In the genomic region with DNA sequence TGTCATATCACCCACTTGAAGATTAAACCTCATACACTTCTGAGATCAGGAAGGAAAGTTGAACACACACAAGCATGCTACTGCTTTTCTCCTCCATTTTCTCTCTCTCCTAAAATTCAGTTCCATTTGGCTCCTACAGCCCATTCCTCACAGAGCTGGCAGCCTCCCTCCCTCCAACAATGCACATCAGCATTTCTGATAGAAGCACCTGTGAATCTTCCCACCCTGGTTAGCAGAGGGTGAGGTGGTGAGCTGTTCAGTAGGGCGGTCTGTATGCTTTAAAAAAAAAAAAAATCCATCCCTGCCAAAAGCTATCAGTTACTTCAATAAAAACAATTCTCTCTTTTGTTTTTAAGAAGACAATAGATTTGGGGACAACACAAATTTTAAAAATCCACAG, we compare ENCODE assay signal across 25 cellular contexts.
A peak's percentile ranks its signal among the peaks of the same experiment; 100 is the strongest.
DNase-seq lines count a peak whose midpoint lies in the region; ATAC-seq, FAIRE-seq and TF ChIP-seq lines count a peak whose summit lies in the region.
"Had no signal": no experiment of that assay in that cellular context is flagged by ENCODE, and none has a peak within 500 bp of the region (broad histone marks: within the 10 kb centered on the region; RNA-seq: fewer than 3 reads in every experiment).

No MANE protein-coding gene starts in this region.

- no peak for FAIRE-seq in H1 (lab: Jason Lieb, UNC)
- FAIRE-seq in pancreas (lab: Jason Lieb, UNC) = no peak
- FAIRE-seq: A204.1, GM12878, GM12892, GM18507 had no signal

- H3K23ac ChIP-seq in H1 (ENCODE audit: insufficient read length) = no peak overlapping the region

- TF ChIP-seq EP300 in H1 (IDR thresholded peaks at IDR 0.05; ENCODE audit: borderline replicate concordance in 1 of 2, low read depth in 2 of 2, low read length in 2 of 2) = no peak

- H2BK5ac ChIP-seq in H1 (ENCODE audit: low read depth, low read length) = no peak overlapping the region

- TF ChIP-seq RAD21 in H1 (IDR thresholded peaks at IDR 0.05 in 1 of 2, conservative IDR thresholded peaks at IDR 0.05 in 1 of 2; ENCODE audit: low read depth in 2 of 2, low read length in 2 of 2) = no peak

- H3K23me2 ChIP-seq in H1 (ENCODE audit: low read depth, low read length) = no peaks in the 10 kb centered on the region

- CTCF ChIA-PET in H1 (lab: Charles Lee; ENCODE audit: partially characterized antibody) = interaction anchor here (0.5 to 1.6 kb wide), 4 partner anchors 9 to 725 kb away, joined by 3 to 6 read pairs (median 4); no protein-coding TSS in a partner anchor

- intact Hi-C loops in body of pancreas (cut with DNase I) = no loop called here
- intact Hi-C loops in pancreas (cut with DNase I) = no loop called here

- H3K79me2 ChIP-seq in H1 (ENCODE audit: control insufficient read depth in 1 of 2, insufficient read depth in 2 of 2, low read length in 2 of 2) = no peaks in the 10 kb centered on the region

- H3K18ac ChIP-seq in H1 (ENCODE audit: extremely low read depth, low read length) = no peak overlapping the region

- H3K36me3 ChIP-seq in body of pancreas (replicated peaks in 1 of 2; ENCODE audit: insufficient read depth in 1 of 2, low read depth in 2 of 2) = no peaks in the 10 kb centered on the region
- H3K36me3 ChIP-seq in H1 (ENCODE audit: control insufficient read depth in 2 of 4, insufficient read depth in 4 of 4, low read length in 3 of 4) = no peaks in the 10 kb centered on the region
- no peaks in the 10 kb centered on the region for H3K36me3 ChIP-seq in pancreas
- H3K36me3 ChIP-seq: BE2C, BLaER1 had no signal

- H3K9ac ChIP-seq in H1 (replicated peaks in 1 of 4; ENCODE audit: extremely low read depth in 1 of 4, low read depth in 3 of 4, low read length in 3 of 4) = no peak overlapping the region
- H3K9ac ChIP-seq: BLaER1 had no signal

- no peak overlapping the region for H4K5ac ChIP-seq in H1 (ENCODE audit: insufficient read length, low read depth, low read length)

- H3K9me3 ChIP-seq in body of pancreas (no peaks in the 10 kb centered on the region), H1 (ENCODE audit: insufficient read depth in 2 of 2, low read depth in 1 of 2, low read length in 1 of 2) (no peaks in the 10 kb centered on the region), pancreas (no peaks in the 10 kb centered on the region)
- H3K9me3 ChIP-seq: BE2C, BLaER1 had no signal

- H2AFZ ChIP-seq in H1 (ENCODE audit: low read length) = peak overlapping the region; percentile 81; the same call in 1 of the 2 replicates

- H3K4me3 ChIP-seq in body of pancreas = no peak overlapping the region
- H3K4me3 ChIP-seq in H1 (ENCODE audit: extremely low read depth in 1 of 4, insufficient read depth in 2 of 4, low read depth in 3 of 4, low read length in 4 of 4) = no peak overlapping the region
- H3K4me3 ChIP-seq in pancreas = no peak overlapping the region
- H3K4me3 ChIP-seq: BLaER1, GM12878 had no signal

- WGBS in body of pancreas, 2 donors = 41 to 55% methylated on average over 1 of the region's 1 CpG
- WGBS in H1 (ENCODE audit: extremely low coverage in 1 of 2, insufficient coverage in 1 of 2, insufficient read length in 1 of 2, insufficient replicate concordance in 2 of 2, low coverage in 1 of 2, low lambda C conversion rate in 2 of 2, missing lambda C conversion rate in 1 of 2), 2 experiments = 73% methylated on average over 1 of the region's 1 CpG; no CpG with 5 or more reads in 1 of the 2 experiments
- whole genome bisulfite sequencing in pancreas, 2 donors = 38 to 44% methylated on average over 1 of the region's 1 CpG

- H3K14ac ChIP-seq in H1 (ENCODE audit: insufficient read length) = no peak overlapping the region

- no peaks in the 10 kb centered on the region for H4K20me1 ChIP-seq in H1 (replicated peaks in 1 of 2; ENCODE audit: control insufficient read depth in 1 of 2, insufficient read depth in 2 of 2, low read length in 2 of 2)
- H4K20me1 ChIP-seq: BLaER1 had no signal

- H2BK15ac ChIP-seq in H1 (ENCODE audit: low read length) = no peak overlapping the region

- H2BK120ac ChIP-seq in H1 (replicated peaks; ENCODE audit: low read depth, low read length) = no peak overlapping the region

- no peak overlapping the region for H2BK20ac ChIP-seq in H1 (ENCODE audit: low read length)

- H3K27ac ChIP-seq in body of pancreas = peak overlapping the region in 2 of 4 donors; percentile 28 to 45
- no peak overlapping the region for H3K27ac ChIP-seq in H1 (ENCODE audit: low read depth, low read length)
- peak overlapping the region in 1 of 4 donors; percentile 55 for H3K27ac ChIP-seq in pancreas
- H3K27ac ChIP-seq: BLaER1 had no signal

- no peak overlapping the region for H4K8ac ChIP-seq in H1 (ENCODE audit: extremely low read depth, insufficient read depth, low read length)

- H3K56ac ChIP-seq in H1 (replicated peaks; ENCODE audit: insufficient read length, low read depth, low read length) = no peak overlapping the region

- peak; percentile 95 for ATAC-seq in body of pancreas
- peak; percentile 97 to 99 (median 98) for ATAC-seq in pancreas
- ATAC-seq: GM12878 had no signal

- TF ChIP-seq POLR2A in body of pancreas (IDR thresholded peaks at IDR 0.05) (no peak), H1 (IDR thresholded peaks at IDR 0.05; ENCODE audit: control extremely low read depth in 1 of 2, low read depth in 2 of 2, low read length in 2 of 2) (no peak)

- no peak overlapping the region for H2AK5ac ChIP-seq in H1 (ENCODE audit: low read depth, low read length)

- H3K27me3 ChIP-seq in body of pancreas (no peaks in the 10 kb centered on the region), H1 (replicated peaks in 1 of 4; ENCODE audit: control insufficient read depth in 3 of 4, extremely low read depth in 1 of 4, insufficient read depth in 3 of 4, low read length in 3 of 4) (no peaks in the 10 kb centered on the region), pancreas (no peaks in the 10 kb centered on the region)
- H3K27me3 ChIP-seq: BE2C, BLaER1 had no signal

- no peak overlapping the region for H3K4ac ChIP-seq in H1 (replicated peaks; ENCODE audit: insufficient read length, low read depth, low read length)

- no peak overlapping the region for H4K91ac ChIP-seq in H1 (replicated peaks; ENCODE audit: insufficient read length, low read length)

- TF ChIP-seq CTCF in body of pancreas (IDR thresholded peaks at IDR 0.05) = no peak
- TF ChIP-seq CTCF in H1 (IDR thresholded peaks at IDR 0.05; ENCODE audit: control extremely low read depth in 1 of 3, insufficient read depth in 1 of 3, low read depth in 1 of 3, low read length in 3 of 3) = no peak
- TF ChIP-seq CTCF in pancreas (IDR thresholded peaks at IDR 0.05) = no peak

- no peak overlapping the region for H3K4me2 ChIP-seq in H1 (ENCODE audit: insufficient read depth in 1 of 2, low read depth in 2 of 2, low read length in 2 of 2)
- H3K4me2 ChIP-seq: BLaER1 had no signal

- POLR2A ChIA-PET in H1 (lab: Charles Lee; ENCODE audit: partially characterized antibody) = no interaction called here

- H2BK12ac ChIP-seq in H1 (ENCODE audit: low read depth, low read length) = no peak overlapping the region

- DNase-seq in body of pancreas = peak; percentile 59 to 81 (median 78)
- no peak for DNase-seq in H1 (ENCODE audit: low read depth in 1 of 2, low spot score in 2 of 2)
- DNase-seq in pancreas = peak in 5 of 6 donors; percentile 28 to 80 (median 61)
- no peak for DNase-seq in globus pallidus (ENCODE audit: low spot score)
- DNase-seq in NCI-H446 treated with DMSO at 0.1 percent for 48 hours (lab: John Stamatoyannopoulos, UW) = no peak
- DNase-seq: 8988T; ACHN; BE2C; C1 segment of cervical spinal cord; CD4-positive, alpha-beta memory T cell; CD4-positive, CD25-positive, alpha-beta regulatory T cell; CD8-positive, alpha-beta memory T cell; COR-L47; DMS 273 treated with DMSO at 0.1 percent for 48 hours; DMS153; DMS53; DMS79; DND-41; EL; GDM1 had no signal

- peaks cover 31% of the 10 kb centered on the region for H3K4me1 ChIP-seq in body of pancreas
- H3K4me1 ChIP-seq in H1 (replicated peaks in 1 of 4; ENCODE audit: control insufficient read depth in 3 of 4, insufficient read depth in 4 of 4, low read length in 3 of 4) = no peaks in the 10 kb centered on the region
- peaks cover 0 to 29% (median 12%) of the 10 kb centered on the region in 3 donors for H3K4me1 ChIP-seq in pancreas
- H3K4me1 ChIP-seq: BE2C, BLaER1 had no signal

- H3K79me1 ChIP-seq in H1 (ENCODE audit: low read depth, low read length) = no peaks in the 10 kb centered on the region

TF ChIP-seq in H1, 55 proteins besides CTCF, POLR2A, EP300 and RAD21 (continues in another document):
- TF ChIP-seq RXRA (IDR thresholded peaks at IDR 0.05; ENCODE audit: insufficient read depth, low read depth, low read length) (no peak), SIN3A (conservative IDR thresholded peaks at IDR 0.05 in 1 of 2, IDR thresholded peaks at IDR 0.05 in 1 of 2; ENCODE audit: low read depth in 1 of 2, low read length in 2 of 2) (no peak), CHD1 (IDR thresholded peaks at IDR 0.05; ENCODE audit: low read depth, low read length) (no peak), CBX5 (IDR thresholded peaks at IDR 0.05; ENCODE audit: low read depth, low read length) (no peak), CREB1 (IDR thresholded peaks at IDR 0.05) (no peak), BACH1 (IDR thresholded peaks at IDR 0.05; ENCODE audit: low read length) (no peak)
- TF ChIP-seq, protein P1, sequence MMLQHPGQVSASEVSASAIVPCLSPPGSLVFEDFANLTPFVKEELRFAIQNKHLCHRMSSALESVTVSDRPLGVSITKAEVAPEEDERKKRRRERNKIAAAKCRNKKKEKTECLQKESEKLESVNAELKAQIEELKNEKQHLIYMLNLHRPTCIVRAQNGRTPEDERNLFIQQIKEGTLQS (IDR thresholded peaks at IDR 0.05; ENCODE audit: insufficient read depth, low read depth, low read length) = no peak

Comparison
In these comparisons a context has a peak if more than half of its experiments do, and no peak if none do; other contexts are left out.
1. DNase-seq: peak in body of pancreas (4 of 4) and pancreas (5 of 6); none in H1 (0 of 2), globus pallidus (single experiment) and NCI-H446 treated with DMSO at 0.1 percent for 48 hours (single experiment).